In genomic region chr1:48878191-48878940, GRCh38 we compare ENCODE assay signal across 12 cellular contexts.
A peak's percentile ranks its signal among the peaks of the same experiment; 100 is the strongest.
DNase-seq lines count a peak whose midpoint lies in the region; ATAC-seq, FAIRE-seq and TF ChIP-seq lines count a peak whose summit lies in the region.
"Had no signal": no experiment of that assay in that cellular context is flagged by ENCODE, and none has a peak within 500 bp of the region (broad histone marks: within the 10 kb centered on the region; RNA-seq: fewer than 3 reads in every experiment).

No MANE protein-coding gene starts in this region.

- 14% methylated on average over 6 of the region's 6 CpGs for WGBS in A549 (ENCODE audit: missing lambda C conversion rate)

- DNase-seq in A549 (ENCODE audit: low read depth in 1 of 2, low spot score in 1 of 2) (peak; percentile 47 to 81), HCT116 (ENCODE audit: low read depth, low spot score) (no peak), glomerular visceral epithelial cell (ENCODE audit: extremely low spot score) (peak; percentile 58), superior temporal gyrus (ENCODE audit: extremely low spot score) (no peak), NCI-H1417 treated with DMSO at 0.1 percent for 48 hours (lab: John Stamatoyannopoulos, UW) (no peak)
- no peak for DNase-seq in activated CD4-positive, alpha-beta T cell treated with anti-CD3 and anti-CD28 coated beads, Interleukin-2, amount 50 U/mL, for 4 hours
- DNase-seq: activated CD4-positive, alpha-beta T cell treated with anti-CD3 and anti-CD28 coated beads, Interleukin-2, amount 50 U/mL, for 48 hours; CD4-positive, CD25-positive, alpha-beta regulatory T cell; transverse colon had no signal

- H3K79me2 ChIP-seq in HCT116 (ENCODE audit: insufficient read depth, low read length) = no peaks in the 10 kb centered on the region

- TF ChIP-seq CTCF in A549 (IDR thresholded peaks at IDR 0.05) = no peak
- no peak for TF ChIP-seq CTCF in HCT116 (IDR thresholded peaks at IDR 0.05 in 2 of 3, conservative IDR thresholded peaks at IDR 0.05 in 1 of 3; ENCODE audit: borderline replicate concordance in 1 of 3, insufficient read depth in 1 of 3, low read depth in 2 of 3, low read length in 2 of 3)

- 0 out of 5 replicates have a peak, but pooled peaks of 1 of the 2 experiments have one; percentile 9 for TF ChIP-seq RAD21 in A549 (conservative IDR thresholded peaks at IDR 0.05 in 1 of 2, IDR thresholded peaks at IDR 0.05 in 1 of 2)
- no peak for TF ChIP-seq RAD21 in HCT116 (IDR thresholded peaks at IDR 0.05; ENCODE audit: low read depth)

- H3K27ac ChIP-seq in A549 (peak overlapping the region; percentile 83 to 92), HCT116 (ENCODE audit: low read depth, low read length) (no peak overlapping the region)
- H3K27ac ChIP-seq: transverse colon had no signal

- peak in 1 of 2 experiments; percentile 47; a peak in 1 of 5 replicates for TF ChIP-seq EP300 in A549 (IDR thresholded peaks at IDR 0.05)

- no peaks in the 10 kb centered on the region for H3K36me3 ChIP-seq in HCT116 (ENCODE audit: control insufficient read depth in 1 of 2, insufficient read depth in 2 of 2, low read length in 2 of 2)
- H3K36me3 ChIP-seq: HAP-1, transverse colon had no signal

- H3K4me1 ChIP-seq in A549 (peaks cover 35% of the 10 kb centered on the region), HCT116 (ENCODE audit: control insufficient read depth in 1 of 2, insufficient read depth in 2 of 2, low read length in 2 of 2) (peaks cover 0 to 6% of the 10 kb centered on the region in 2 experiments; a peak in 1 of 4 replicates)
- H3K4me1 ChIP-seq: HAP-1 had no signal

- H2AFZ ChIP-seq in HCT116 (ENCODE audit: low read depth, low read length, poor library complexity, severe bottlenecking) = no peak overlapping the region

- H3K9me2 ChIP-seq in HCT116 (ENCODE audit: insufficient read depth) = no peaks in the 10 kb centered on the region

- ATAC-seq in A549 (peak; percentile 99 to 100), HCT116 (0 out of 2 replicates have a peak, but pooled peaks have one; percentile 66), SK-N-SH treated with all-trans-retinoic acid at 6 μM for 48 hours (peak; percentile 96), GM18517 (IDR thresholded peaks at IDR 0.05; ENCODE audit: unreplicated experiment) (no peak)

- RAD21 ChIA-PET in HCT116 (lab: Charles Lee; ENCODE audit: low non-redundant PET in 1 of 2, low total read pairs in 2 of 2, uncharacterized antibody in 2 of 2, unreplicated experiment in 2 of 2) = no interaction called here

- H4K20me1 ChIP-seq in HCT116 (ENCODE audit: insufficient read depth) = no peaks in the 10 kb centered on the region

- intact Hi-C loops in HCT116 (cut with micrococcal nuclease) = no loop called here

- CTCF ChIA-PET in A549 (lab: Yijun Ruan, JAX) = interaction anchor here (1.3 kb wide), 1 partner anchor 39 kb away, joined by 3 read pairs; no protein-coding TSS in a partner anchor
- CTCF ChIA-PET in HCT116 (lab: Charles Lee) = interaction anchor here (1.4 kb wide), 1 partner anchor 8 kb away, joined by 3 read pairs; no protein-coding TSS in a partner anchor

- H3K9me3 ChIP-seq in A549 (no peaks in the 10 kb centered on the region), HCT116 (ENCODE audit: control insufficient read depth in 1 of 2, insufficient read depth in 1 of 2, low read depth in 1 of 2, low read length in 2 of 2) (no peaks in the 10 kb centered on the region)
- H3K9me3 ChIP-seq: HAP-1, transverse colon had no signal

- H3K9ac ChIP-seq in HCT116 (ENCODE audit: low read length) = no peak overlapping the region

- H3K27me3 ChIP-seq in HCT116 (ENCODE audit: insufficient read depth, low read length) = no peaks in the 10 kb centered on the region
- H3K27me3 ChIP-seq: transverse colon had no signal

- BruUV-seq in HCT116 (replicated peaks; lab: Mats Ljungman, UMichigan) = no TSS peak

- H3K4me2 ChIP-seq in A549 = peak overlapping the region; percentile 77
- H3K4me2 ChIP-seq in HCT116 (ENCODE audit: low read length) = peak overlapping the region; percentile 32

- POLR2A ChIA-PET in A549 (lab: Yijun Ruan, JAX) (no interaction called here), HCT116 (lab: Charles Lee) (no interaction called here)

- H3K4me3 ChIP-seq in A549 (no peak overlapping the region; the same call in 2 of the 3 replicates), HCT116 (replicated peaks in 1 of 2; ENCODE audit: low read depth in 1 of 2, low read length in 2 of 2) (no peak overlapping the region)
- H3K4me3 ChIP-seq: HAP-1, transverse colon had no signal

- no peak for TF ChIP-seq POLR2A in A549 (IDR thresholded peaks at IDR 0.05; ENCODE audit: low read length)
- no peak for TF ChIP-seq POLR2A in HCT116 (IDR thresholded peaks at IDR 0.05; ENCODE audit: borderline replicate concordance, extremely low read depth, insufficient read depth, insufficient read length)

- peak; percentile 84 for FAIRE-seq in A549 (lab: Jason Lieb, UNC)

TF ChIP-seq in A549, 52 proteins besides CTCF, POLR2A, EP300 and RAD21 (continues in another document):
- TF ChIP-seq MYC (IDR thresholded peaks at IDR 0.05; ENCODE audit: borderline replicate concordance, low read length) = no peak
- TF ChIP-seq SREBF2 (IDR thresholded peaks at IDR 0.05) = no peak
- no peak for TF ChIP-seq RCOR1 (IDR thresholded peaks at IDR 0.05; ENCODE audit: low read depth, low read length)
- no peak for TF ChIP-seq CBX8 (IDR thresholded peaks at IDR 0.05)
- TF ChIP-seq GATA3 (IDR thresholded peaks at IDR 0.05; ENCODE audit: borderline replicate concordance) = peak; percentile 83
- TF ChIP-seq ZFP36 (IDR thresholded peaks at IDR 0.05; ENCODE audit: borderline replicate concordance, partially characterized antibody) = no peak
- TF ChIP-seq ZNF302 (CRISPR knock-in tag; IDR thresholded peaks at IDR 0.05) = no peak
- TF ChIP-seq ZC3H11A (IDR thresholded peaks at IDR 0.05) = no peak
- no peak for TF ChIP-seq HMGXB4 (CRISPR knock-in tag; IDR thresholded peaks at IDR 0.05; ENCODE audit: borderline replicate concordance)

TF ChIP-seq in HCT116, 20 proteins besides CTCF, POLR2A, EP300 and RAD21:
- TF ChIP-seq ELF1 (IDR thresholded peaks at IDR 0.05; ENCODE audit: borderline replicate concordance, low read depth) = no peak

TF ChIP-seq in SK-N-SH treated with all-trans-retinoic acid at 6 μM for 48 hours, 23 proteins besides CTCF, POLR2A, EP300 and RAD21:
- peak; percentile 81 for TF ChIP-seq ISL1 (CRISPR knock-in tag; IDR thresholded peaks at IDR 0.05)
- no peak for TF ChIP-seq ARNTL (CRISPR knock-in tag; IDR thresholded peaks at IDR 0.05; ENCODE audit: borderline replicate concordance, low read depth)
TF ChIP-seq in SK-N-SH treated with all-trans-retinoic acid at 6 μM for 48 hours: peak in this region for 1.

Comparison
In these comparisons a context has a peak if more than half of its experiments do, and no peak if none do; other contexts are left out.
1. DNase-seq: peak in A549 (2 of 2) and glomerular visceral epithelial cell (single experiment); none in HCT116 (single experiment), superior temporal gyrus (single experiment), activated CD4-positive, alpha-beta T cell treated with anti-CD3 and anti-CD28 coated beads, Interleukin-2, amount 50 U/mL, for 4 hours (0 of 2) and NCI-H1417 treated with DMSO at 0.1 percent for 48 hours (single experiment).
2. Of the 6 proteins assayed by ChIP-seq in both A549 and HCT116: peak only in A549: CEBPB and MAX; only in HCT116: none; in both: none; in neither: 3; mixed calls (peak in some experiments, not most) for 1.